1 cellular context compared by ENCODE assay signal in the genomic region with DNA sequence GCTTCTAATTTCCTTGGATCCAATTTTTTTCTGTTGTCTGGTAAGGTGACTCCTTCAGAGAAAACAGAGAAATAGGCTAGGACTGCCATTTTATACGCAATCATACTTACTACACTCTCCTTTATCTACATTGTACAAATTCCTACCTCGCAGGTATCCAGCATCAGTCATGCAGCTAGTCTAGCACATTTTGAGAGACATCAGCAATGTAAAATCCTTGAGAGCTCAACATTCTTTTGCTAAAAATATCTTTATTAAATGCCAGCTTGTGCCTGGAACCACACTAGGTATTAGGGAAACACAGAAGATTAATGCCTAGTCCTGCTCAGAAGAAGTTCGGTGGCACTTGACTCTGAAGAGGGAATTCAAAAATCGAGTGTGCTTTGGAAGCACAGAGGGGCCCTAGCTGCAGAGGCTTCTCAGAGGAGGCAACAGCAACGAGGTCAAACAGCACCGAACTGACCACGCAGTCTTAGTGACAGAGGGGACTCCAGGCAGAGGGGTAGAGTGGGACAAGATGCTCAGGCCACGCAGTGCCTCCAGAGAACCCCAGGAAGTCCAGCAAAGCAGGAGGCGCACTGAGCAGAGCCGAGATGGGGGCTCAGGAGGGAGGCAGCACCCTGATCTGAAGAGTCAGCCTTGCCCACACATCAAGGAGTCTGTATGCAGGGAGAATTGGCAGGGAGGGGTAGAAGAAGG.
TF ChIP-seq lines count a peak whose summit lies in the region.

No MANE protein-coding gene starts in this region.

TF ChIP-seq in H1, 55 proteins besides CTCF, POLR2A, EP300 and RAD21:
- no peak for TF ChIP-seq NRF1 (IDR thresholded peaks at IDR 0.05; ENCODE audit: low read depth, low read length)
- TF ChIP-seq BACH1 (IDR thresholded peaks at IDR 0.05; ENCODE audit: low read length), result no peak
- TF ChIP-seq BRCA1 (IDR thresholded peaks at IDR 0.05; ENCODE audit: low read depth, low read length), result no peak
- TF ChIP-seq, protein P1, sequence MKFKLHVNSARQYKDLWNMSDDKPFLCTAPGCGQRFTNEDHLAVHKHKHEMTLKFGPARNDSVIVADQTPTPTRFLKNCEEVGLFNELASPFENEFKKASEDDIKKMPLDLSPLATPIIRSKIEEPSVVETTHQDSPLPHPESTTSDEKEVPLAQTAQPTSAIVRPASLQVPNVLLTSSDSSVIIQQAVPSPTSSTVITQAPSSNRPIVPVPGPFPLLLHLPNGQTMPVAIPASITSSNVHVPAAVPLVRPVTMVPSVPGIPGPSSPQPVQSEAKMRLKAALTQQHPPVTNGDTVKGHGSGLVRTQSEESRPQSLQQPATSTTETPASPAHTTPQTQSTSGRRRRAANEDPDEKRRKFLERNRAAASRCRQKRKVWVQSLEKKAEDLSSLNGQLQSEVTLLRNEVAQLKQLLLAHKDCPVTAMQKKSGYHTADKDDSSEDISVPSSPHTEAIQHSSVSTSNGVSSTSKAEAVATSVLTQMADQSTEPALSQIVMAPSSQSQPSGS (IDR thresholded peaks at IDR 0.05; ENCODE audit: low read length), result no peak
- TF ChIP-seq RBBP5 (IDR thresholded peaks at IDR 0.05; ENCODE audit: borderline replicate concordance, low read depth, low read length), result no peak
- TF ChIP-seq CHD1 (IDR thresholded peaks at IDR 0.05; ENCODE audit: low read depth, low read length), result no peak
- no peak for TF ChIP-seq BCL11A (IDR thresholded peaks at IDR 0.05; ENCODE audit: low read depth in 2 of 2, low read length in 2 of 2)
- TF ChIP-seq E2F6 (IDR thresholded peaks at IDR 0.05), result no peak
- TF ChIP-seq CHD2 (IDR thresholded peaks at IDR 0.05; ENCODE audit: low read length), result no peak
- TF ChIP-seq USF2 (IDR thresholded peaks at IDR 0.05; ENCODE audit: low read length), result no peak
- no peak for TF ChIP-seq KDM5A (IDR thresholded peaks at IDR 0.05; ENCODE audit: low read length)
- no peak for TF ChIP-seq TEAD4 (IDR thresholded peaks at IDR 0.05; ENCODE audit: low read depth, low read length)
- TF ChIP-seq RXRA (IDR thresholded peaks at IDR 0.05; ENCODE audit: insufficient read depth, low read depth, low read length), result no peak
- TF ChIP-seq YY1 (IDR thresholded peaks at IDR 0.05; ENCODE audit: low read depth, low read length), result no peak
